In genomic region chr11:6472934-6473333, GRCh38 we compare ENCODE assay signal across 8 cellular contexts. TPM values are rescaled to one million over a fixed set of nuclear protein-coding genes. Genes with fewer than 3 reads are reported as not detected.
A peak's percentile ranks its signal among the peaks of the same experiment; 100 is the strongest.
DNase-seq lines count a peak whose midpoint lies in the region; ATAC-seq and TF ChIP-seq lines count a peak whose summit lies in the region.

No MANE protein-coding gene starts in this region.

- H3K9me3 ChIP-seq in AG04450 (ENCODE audit: control insufficient read depth, insufficient read depth, low read length), result no peaks in the 10 kb centered on the region; the same call in 1 of the 2 replicates
- no peaks in the 10 kb centered on the region for H3K9me3 ChIP-seq in HUES6 (ENCODE audit: control insufficient read depth, insufficient read depth, low read depth, low read length)

- peak overlapping the region; percentile 92 for H3K4me3 Mint-ChIP-seq in chondrocyte (ENCODE audit: unreplicated experiment)
- peak overlapping the region; percentile 65 for H3K4me3 Mint-ChIP-seq in natural killer cell

- peaks cover 15% of the 10 kb centered on the region for H3K36me3 ChIP-seq in HUES6 (ENCODE audit: control insufficient read depth, insufficient read depth, low read length)

- peaks cover 33% of the 10 kb centered on the region for H3K4me1 Mint-ChIP-seq in chondrocyte (ENCODE audit: low read depth)
- peaks cover 13 to 21% of the 10 kb centered on the region in 2 donors for H3K4me1 Mint-ChIP-seq in natural killer cell

- intact Hi-C loops in natural killer cell (cut with micrococcal nuclease), result no loop called here

- peak overlapping the region; percentile 41 for H3K27ac Mint-ChIP-seq in chondrocyte (ENCODE audit: unreplicated experiment)
- peak overlapping the region; percentile 80 to 89 for H3K27ac Mint-ChIP-seq in natural killer cell

- TF ChIP-seq CTCF in AG04450 (IDR thresholded peaks at IDR 0.05; ENCODE audit: low read depth, low read length) (no peak), chondrocyte (IDR thresholded peaks at IDR 0.05) (no peak), natural killer cell (IDR thresholded peaks at IDR 0.05) (no peak)

- H3K4me3 ChIP-seq in AG04450 (ENCODE audit: low read depth, low read length), result peak overlapping the region; percentile 84
- H3K4me3 ChIP-seq in HUES6 (ENCODE audit: low read depth, low read length), result peak overlapping the region; percentile 93

- H3K4me1 ChIP-seq in HUES6 (ENCODE audit: control insufficient read depth, insufficient read depth, low read length), result peaks cover 30% of the 10 kb centered on the region

- H3K9me3 Mint-ChIP-seq in chondrocyte (ENCODE audit: low read depth) (no peaks in the 10 kb centered on the region), natural killer cell (no peaks in the 10 kb centered on the region)

- no peaks in the 10 kb centered on the region for H3K27me3 ChIP-seq in AG04450 (ENCODE audit: control insufficient read depth, insufficient read depth, low read length)
- peaks cover 5% of the 10 kb centered on the region; the same call in 1 of the 2 replicates for H3K27me3 ChIP-seq in HUES6 (ENCODE audit: control insufficient read depth, insufficient read depth, low read length)

- no peak for ATAC-seq in natural killer cell
- no peak for ATAC-seq in HG03139 (IDR thresholded peaks at IDR 0.05; ENCODE audit: unreplicated experiment)
- no peak for ATAC-seq in GM21515 (IDR thresholded peaks at IDR 0.05; ENCODE audit: unreplicated experiment)

- H3K9ac ChIP-seq in HUES6 (ENCODE audit: low read length), result no peak overlapping the region

- H3K36me3 Mint-ChIP-seq in chondrocyte (ENCODE audit: low read depth) (peaks cover 7% of the 10 kb centered on the region), natural killer cell (no peaks in the 10 kb centered on the region)

- H3K27ac ChIP-seq in AG04450 (ENCODE audit: low read depth, low read length) (no peak overlapping the region), HUES6 (ENCODE audit: low read depth, low read length) (no peak overlapping the region)

- DNase-seq in AG04450 (ENCODE audit: low read depth, low spot score), result no peak
- no peak for DNase-seq in chondrocyte (ENCODE audit: low spot score)
- DNase-seq in natural killer cell, result no peak
- DNase-seq in NCI-H1694 treated with DMSO at 0.1 percent for 48 hours (lab: John Stamatoyannopoulos, UW), result no peak
- DNase-seq in NCI-H128 (lab: John Stamatoyannopoulos, UW; ENCODE audit: unreplicated experiment), result no peak

- H3K27me3 Mint-ChIP-seq in chondrocyte (ENCODE audit: low read depth) (no peaks in the 10 kb centered on the region), natural killer cell (ENCODE audit: low read depth in 2 of 2) (no peaks in the 10 kb centered on the region)

- CTCF ChIA-PET in AG04450 (lab: Charles Lee), result interaction anchor here (2.1 to 5.0 kb wide), 2 partner anchors 29 to 95 kb away, joined by 7 to 44 read pairs; no protein-coding TSS in a partner anchor

- POLR2A ChIA-PET in AG04450 (lab: Yijun Ruan, JAX), result interaction anchor here (1.0 to 2.3 kb wide), 4 partner anchors 9 to 210 kb away, joined by 3 to 9 read pairs (median 3); partner anchors contain the start of genes APBB1 and MRPL17

RNA-seq across cellular contexts. Expression of gene TRIM3, which starts 0.8 kb away (rescaled TPM):
- polyA plus RNA-seq in AG04450 (2011; rRNA removed), result 10.5 and 11.7 TPM in 2 replicates
- 10.9 and 15.3 TPM in 2 replicates for polyA minus RNA-seq in AG04450 (2011; rRNA and poly(A)+ RNA removed)
- 27.2 to 36.9 TPM (median 27.6 TPM) in 3 replicates for total RNA-seq in chondrocyte
- 10 to 100 TPM; 26.4 to 30.9 (median 26.5) TPM for total RNA-seq in natural killer cell

RNA-seq across cellular contexts. Expression of gene ARFIP2, which starts 8.2 kb away (rescaled TPM):
- 79.1 and 88.2 TPM in 2 replicates for polyA plus RNA-seq in AG04450 (2011; rRNA removed)
- 60.1 and 62.3 TPM in 2 replicates for polyA minus RNA-seq in AG04450 (2011; rRNA and poly(A)+ RNA removed)
- 57.7 to 61.4 TPM (median 57.7 TPM) in 3 replicates for total RNA-seq in chondrocyte
- total RNA-seq in natural killer cell, result 10 to 100 TPM; 44.7 to 62.3 (median 51.4) TPM

RNA-seq across cellular contexts. Expression of gene TIMM10B, which starts 8.4 kb away (rescaled TPM):
- 26.7 and 33.1 TPM in 2 replicates for polyA plus RNA-seq in AG04450 (2011; rRNA removed)
- 17.5 and 25.6 TPM in 2 replicates for polyA minus RNA-seq in AG04450 (2011; rRNA and poly(A)+ RNA removed)
- 27.4 to 34.1 TPM (median 28.7 TPM) in 3 replicates for total RNA-seq in chondrocyte
- 10 to 100 TPM; 69.6 to 92.8 (median 71.4) TPM for total RNA-seq in natural killer cell

RNA-seq across cellular contexts. Expression of gene DNHD1, which starts 24.1 kb away (rescaled TPM):
- 2.2 and 3.1 TPM in 2 replicates for polyA plus RNA-seq in AG04450 (2011; rRNA removed)
- 8.4 and 8.9 TPM in 2 replicates for polyA minus RNA-seq in AG04450 (2011; rRNA and poly(A)+ RNA removed)
- 3.8 to 7.4 TPM (median 5.8 TPM) in 3 replicates for total RNA-seq in chondrocyte
- 10 to 100 TPM; 29.6 to 38.3 (median 31.4) TPM for total RNA-seq in natural killer cell

RNA-seq across cellular contexts. Expression of gene HPX, which starts 32.1 kb away (rescaled TPM):
- polyA plus RNA-seq in AG04450 (2011; rRNA removed), result 0.32 and 0.67 TPM in 2 replicates
- 1.0 and 2.1 TPM in 2 replicates for polyA minus RNA-seq in AG04450 (2011; rRNA and poly(A)+ RNA removed)
- 2.6 to 3.8 TPM (median 3.2 TPM) in 3 replicates for total RNA-seq in chondrocyte
- 1 to 10 TPM in 1 of 3 donors, under 1 TPM in 2; 0.35 to 1.5 (median 0.98) TPM for total RNA-seq in natural killer cell
